Comparison of ENCODE assay signal across 20 cellular contexts in genomic region chr5:67802766-67803165, GRCh38.
DNase-seq lines count a peak whose midpoint lies in the region; ATAC-seq and TF ChIP-seq lines count a peak whose summit lies in the region.
"Had no signal": no experiment of that assay in that cellular context is flagged by ENCODE, and none has a peak within 500 bp of the region (broad histone marks: within the 10 kb centered on the region; RNA-seq: fewer than 3 reads in every experiment).

No MANE protein-coding gene starts in this region.

- no peak overlapping the region for H2AFZ ChIP-seq in GM23338
- H2AFZ ChIP-seq: neural progenitor cell had no signal

- no peak overlapping the region for H3K4me3 Mint-ChIP-seq in stimulated activated naive CD8-positive, alpha-beta T cell treated with anti-CD3 and anti-CD28 coated beads, Interleukin-15, amount 100 ng/mL, for 72 hours
- H3K4me3 Mint-ChIP-seq in GM23338 = no peak overlapping the region
- H3K4me3 Mint-ChIP-seq: neural progenitor cell had no signal

- H3K4me1 ChIP-seq in tibial artery (peaks cover 0 to 74% (median 37%) of the 10 kb centered on the region in 4 donors), GM23338 (ENCODE audit: insufficient read depth) (peaks cover 9% of the 10 kb centered on the region; the same call in 1 of the 2 replicates)
- H3K4me1 ChIP-seq: thyroid gland had no signal

- H3K27ac Mint-ChIP-seq in stimulated activated naive CD8-positive, alpha-beta T cell treated with anti-CD3 and anti-CD28 coated beads, Interleukin-15, amount 100 ng/mL, for 72 hours = no peak overlapping the region
- no peak overlapping the region for H3K27ac Mint-ChIP-seq in GM23338
- H3K27ac Mint-ChIP-seq: neural progenitor cell had no signal

- peaks cover 14% of the 10 kb centered on the region for H3K4me1 Mint-ChIP-seq in stimulated activated naive CD8-positive, alpha-beta T cell treated with anti-CD3 and anti-CD28 coated beads, Interleukin-15, amount 100 ng/mL, for 72 hours
- H3K4me1 Mint-ChIP-seq in GM23338 = peaks cover 17% of the 10 kb centered on the region

- intact Hi-C loops in tibial artery (cut with DNase I; ENCODE audit: low total_unique reads) = loop anchor here (10.0 kb wide), 1 partner anchor 108 kb away; no protein-coding TSS in a partner anchor

- no peaks in the 10 kb centered on the region for H3K79me2 ChIP-seq in GM23338 (replicated peaks; ENCODE audit: insufficient read depth)

- H3K9me2 ChIP-seq in GM23338 (ENCODE audit: insufficient read depth) = 0 out of 2 replicates have a peak, but pooled peaks cover 3% of the 10 kb centered on the region

- H3K36me3 ChIP-seq in tibial artery (no peaks in the 10 kb centered on the region), GM23338 (ENCODE audit: insufficient read depth) (no peaks in the 10 kb centered on the region; the same call in 1 of the 2 replicates)
- H3K36me3 ChIP-seq: esophagus squamous epithelium, thyroid gland had no signal

- H3K27me3 ChIP-seq in tibial artery (no peaks in the 10 kb centered on the region), GM23338 (ENCODE audit: insufficient read depth) (no peaks in the 10 kb centered on the region)
- H3K27me3 ChIP-seq: esophagus squamous epithelium, neural progenitor cell, thyroid gland had no signal

- H3K4me2 ChIP-seq in GM23338 = no peak overlapping the region
- H3K4me2 ChIP-seq: neural progenitor cell had no signal

- peaks cover 4 to 18% of the 10 kb centered on the region in 2 donors for H3K9me3 Mint-ChIP-seq in stimulated activated naive CD8-positive, alpha-beta T cell treated with anti-CD3 and anti-CD28 coated beads, Interleukin-15, amount 100 ng/mL, for 72 hours
- H3K9me3 Mint-ChIP-seq in GM23338 = peaks cover 17% of the 10 kb centered on the region

- no peaks in the 10 kb centered on the region for H3K9me3 ChIP-seq in tibial artery
- H3K9me3 ChIP-seq: esophagus squamous epithelium, thyroid gland had no signal

- peak overlapping the region; percentile 0 to 72 for H3K27ac ChIP-seq in tibial artery
- no peak overlapping the region for H3K27ac ChIP-seq in GM23338 (ENCODE audit: low read depth)
- H3K27ac ChIP-seq: 22Rv1, esophagus squamous epithelium, neural progenitor cell, thyroid gland had no signal

- no peak for DNase-seq in stimulated activated naive CD8-positive, alpha-beta T cell treated with anti-CD3 and anti-CD28 coated beads, Interleukin-15, amount 100 ng/mL, for 72 hours
- DNase-seq in stimulated activated naive CD8-positive, alpha-beta T cell treated with anti-CD3 and anti-CD28 coated beads, Interleukin-15, Interleukin-2, amounts not matched to agents 100 U/mL and 50 U/mL, for 24 hours = no peak
- no peak for DNase-seq in tibial artery
- DNase-seq in GM23338 (ENCODE audit: low spot score) = no peak
- DNase-seq in NOMO-1 treated with DMSO at 0.1 percent for 48 hours (lab: John Stamatoyannopoulos, UW; ENCODE audit: unreplicated experiment) = no peak
- no peak for DNase-seq in NCI-H524 treated with DMSO at 0.1 percent for 48 hours (lab: John Stamatoyannopoulos, UW)
- DNase-seq: activated CD4-positive, alpha-beta T cell treated with anti-CD3 and anti-CD28 coated beads for 4 hours; central memory CD4-positive, alpha-beta T cell; COR-L47; effector CD4-positive, alpha-beta T cell; esophagus squamous epithelium; H7; midbrain; NCI-H187 treated with DMSO at 0.1 percent for 48 hours; NCI-H226; thyroid gland had no signal

- H4K20me1 ChIP-seq in GM23338 (replicated peaks; ENCODE audit: insufficient read depth) = no peaks in the 10 kb centered on the region

- peak; percentile 50 for ATAC-seq in stimulated activated naive CD8-positive, alpha-beta T cell treated with anti-CD3 and anti-CD28 coated beads, Interleukin-15, amount 100 ng/mL, for 72 hours
- ATAC-seq in stimulated activated naive CD8-positive, alpha-beta T cell treated with anti-CD3 and anti-CD28 coated beads, Interleukin-15, Interleukin-2, amounts not matched to agents 100 U/mL and 50 U/mL, for 24 hours = no peak
- ATAC-seq in GM21723 (IDR thresholded peaks at IDR 0.05; ENCODE audit: unreplicated experiment) = peak; percentile 49
- ATAC-seq in HG03280 (IDR thresholded peaks at IDR 0.05; ENCODE audit: unreplicated experiment) = peak; percentile 41
- no peak for ATAC-seq in GM23338

- H3K36me3 Mint-ChIP-seq in GM23338 (ENCODE audit: low read depth) = peaks cover 39% of the 10 kb centered on the region
- H3K36me3 Mint-ChIP-seq: neural progenitor cell had no signal

- no peaks in the 10 kb centered on the region for H3F3A ChIP-seq in GM23338 (replicated peaks; ENCODE audit: low read depth)

- TF ChIP-seq CTCF in tibial artery (IDR thresholded peaks at IDR 0.05) (no peak), GM23338 (conservative IDR thresholded peaks at IDR 0.05; ENCODE audit: low read depth in 2 of 2) (no peak)

- H3K4me3 ChIP-seq in tibial artery = no peak overlapping the region
- no peak overlapping the region for H3K4me3 ChIP-seq in GM23338
- H3K4me3 ChIP-seq: esophagus squamous epithelium, neural progenitor cell, thyroid gland had no signal

- no peaks in the 10 kb centered on the region for H3K27me3 Mint-ChIP-seq in stimulated activated naive CD8-positive, alpha-beta T cell treated with anti-CD3 and anti-CD28 coated beads, Interleukin-15, amount 100 ng/mL, for 72 hours
- peaks cover 5% of the 10 kb centered on the region for H3K27me3 Mint-ChIP-seq in GM23338 (ENCODE audit: insufficient read depth, low read depth, poor library complexity)

TF ChIP-seq in GM23338, 12 proteins besides CTCF, POLR2A, EP300 and RAD21 (continues in another document):
- TF ChIP-seq STAT1 (IDR thresholded peaks at IDR 0.05; ENCODE audit: unreplicated experiment) (no peak), EZH2 (IDR thresholded peaks at IDR 0.05; ENCODE audit: low read depth, unreplicated experiment) (no peak), ZNF331 (CRISPR knock-in tag; IDR thresholded peaks at IDR 0.05; ENCODE audit: low read depth) (no peak), CREB1 (CRISPR knock-in tag; IDR thresholded peaks at IDR 0.05; ENCODE audit: low read depth) (no peak), REST (IDR thresholded peaks at IDR 0.05; ENCODE audit: unreplicated experiment) (no peak), NANOG (IDR thresholded peaks at IDR 0.05; ENCODE audit: borderline replicate concordance) (no peak), JUNB (IDR thresholded peaks at IDR 0.05; ENCODE audit: unreplicated experiment) (no peak)

Comparison
In these comparisons a context has a peak if more than half of its experiments do, and no peak if none do; other contexts are left out.
1. ATAC-seq: peak in stimulated activated naive CD8-positive, alpha-beta T cell treated with anti-CD3 and anti-CD28 coated beads, Interleukin-15, amount 100 ng/mL, for 72 hours (single experiment), GM21723 (single experiment) and HG03280 (single experiment); none in stimulated activated naive CD8-positive, alpha-beta T cell treated with anti-CD3 and anti-CD28 coated beads, Interleukin-15, Interleukin-2, amounts not matched to agents 100 U/mL and 50 U/mL, for 24 hours (single experiment) and GM23338 (single experiment).